ENCODE assay signal across 1 cellular context in the genomic region with DNA sequence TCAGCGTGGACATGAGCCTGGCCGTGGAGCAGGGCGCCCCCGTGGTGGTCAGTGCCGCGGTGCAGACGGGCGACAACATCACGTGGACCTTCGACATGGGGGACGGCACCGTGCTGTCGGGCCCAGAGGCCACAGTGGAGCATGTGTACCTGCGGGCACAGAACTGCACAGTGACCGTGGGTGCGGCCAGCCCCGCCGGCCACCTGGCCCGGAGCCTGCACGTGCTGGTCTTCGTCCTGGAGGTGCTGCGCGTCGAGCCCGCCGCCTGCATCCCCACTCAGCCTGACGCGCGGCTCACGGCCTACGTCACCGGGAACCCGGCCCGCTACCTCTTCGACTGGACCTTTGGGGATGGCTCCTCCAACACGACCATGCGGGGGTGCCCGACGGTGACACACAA. TPM values are rescaled to one million over a fixed set of nuclear protein-coding genes. Genes with fewer than 3 reads are reported as not detected.
"Had no signal": no experiment of that assay in that cellular context is flagged by ENCODE, and none has a peak within 500 bp of the region (broad histone marks: within the 10 kb centered on the region; RNA-seq: fewer than 3 reads in every experiment).

No MANE protein-coding gene starts in this region.

RNA-seq across cellular contexts. Expression of gene NPIPA7, which starts 14.8 kb away (rescaled TPM):
- polyA plus RNA-seq: IgD-negative memory B cell had no signal
